Comparison of ENCODE assay signal across 31 cellular contexts in the genomic region with DNA sequence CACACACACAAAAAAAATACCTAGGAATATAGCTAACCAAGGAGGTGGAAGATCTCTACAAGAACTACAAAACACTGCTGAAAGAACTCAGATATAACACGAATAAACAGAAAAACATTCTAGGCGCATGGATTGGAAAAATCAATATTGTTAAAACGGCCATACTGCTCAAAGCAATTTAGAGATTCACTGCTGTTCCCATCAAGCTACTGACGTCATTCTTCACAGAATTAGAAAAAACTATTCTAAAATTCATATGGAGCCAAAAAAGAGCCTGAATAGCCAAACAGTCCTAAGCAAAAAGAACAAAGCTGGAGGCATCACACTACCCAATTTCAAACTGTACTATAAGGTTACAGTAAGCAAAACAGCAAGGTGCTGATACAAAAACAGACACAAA.
"Had no signal": no experiment of that assay in that cellular context is flagged by ENCODE, and none has a peak within 500 bp of the region (broad histone marks: within the 10 kb centered on the region; RNA-seq: fewer than 3 reads in every experiment).

No MANE protein-coding gene starts in this region.

- DNase-seq: activated effector memory CD4-positive, alpha-beta T cell treated with anti-CD3 and anti-CD28 coated beads, Interleukin-2, amount 50 U/mL, for 16 hours; activated effector memory CD4-positive, alpha-beta T cell treated with Interleukin-2 at 50 U/mL for 16 hours; activated gamma-delta T cell; activated gamma-delta T cell treated with Interleukin-2 at 50 U/mL for 16 hours; activated naive CD4-positive, alpha-beta T cell; activated naive CD4-positive, alpha-beta T cell treated with anti-CD3 and anti-CD28 coated beads for 36 hours; activated naive CD4-positive, alpha-beta T cell treated with anti-CD3 and anti-CD28 coated beads, Interleukin-2, amount 10 ng/mL, durations not matched to agents 7 days and 5 days; activated naive CD4-positive, alpha-beta T cell treated with anti-CD3 and anti-CD28 coated beads, Interleukin-2, amount 50 U/mL, for 16 hours; activated naive CD4-positive, alpha-beta T cell treated with Interleukin-2 at 50 U/mL for 16 hours; activated naive CD8-positive, alpha-beta T cell treated with anti-CD3 and anti-CD28 coated beads for 36 hours; activated naive CD8-positive, alpha-beta T cell treated with anti-CD3 and anti-CD28 coated beads, Interleukin-2, amount 10 ng/mL, durations not matched to agents 7 days and 5 days; activated naive CD8-positive, alpha-beta T cell treated with anti-CD3 and anti-CD28 coated beads, Interleukin-2, amount 50 U/mL, for 24 hours; activated T-cell treated with anti-CD3 and anti-CD28 coated beads, Interleukin-2, amount 50 U/mL, for 24 hours; activated T-cell treated with anti-CD3 and anti-CD28 coated beads, Interleukin-2, amount 50 U/mL, for 4 hours; activated T-cell treated with anti-CD3 and anti-CD28 coated beads, Interleukin-2, amount 50 U/mL, for 48 hours; activated T-cell treated with anti-CD3 and anti-CD28 coated beads, Interleukin-2, amount 50 U/mL, for 72 hours; adrenal gland; amniotic stem cell; amygdala; anterior cingulate cortex; aorta; body of pancreas; brain microvascular endothelial cell; central memory CD4-positive, alpha-beta T cell; cerebellar nuclear complex had no signal

- ATAC-seq: activated naive CD4-positive, alpha-beta T cell treated with anti-CD3 and anti-CD28 coated beads, Interleukin-2, amount 50 U/mL, for 72 hours; activated naive CD8-positive, alpha-beta T cell treated with anti-CD3 and anti-CD28 coated beads, Interleukin-2, amount 50 U/mL, for 24 hours; activated T-cell treated with anti-CD3 and anti-CD28 coated beads, Interleukin-2, amount 50 U/mL, for 4 hours; activated T-cell treated with anti-CD3 and anti-CD28 coated beads, Interleukin-2, amount 50 U/mL, for 72 hours; activated T-helper 17 cell treated with anti-CD3 and anti-CD28 coated beads, Interleukin-2, amount 50 U/mL, for 72 hours; body of pancreas had no signal

- H3K27me3 ChIP-seq: adrenal gland, ascending aorta, body of pancreas, brain microvascular endothelial cell, breast epithelium, cardiac muscle cell had no signal

- H3K4me1 ChIP-seq: adrenal gland, ascending aorta, body of pancreas, breast epithelium had no signal

- H3K4me3 ChIP-seq: adrenal gland, ascending aorta, body of pancreas, breast epithelium, cardiac muscle cell had no signal

- H3K27ac ChIP-seq: adrenal gland, ascending aorta, body of pancreas, brain microvascular endothelial cell, breast epithelium, cardiac muscle cell had no signal

- H3K9me3 ChIP-seq: adrenal gland, body of pancreas, breast epithelium had no signal

- FAIRE-seq: bronchial epithelial cell had no signal

- H3K36me3 ChIP-seq: adrenal gland, ascending aorta, brain microvascular endothelial cell, breast epithelium, cardiac muscle cell had no signal
